In genomic region chr4:10461091-10461849, GRCh38 we compare ENCODE assay signal across 1 cellular context.
TF ChIP-seq lines count a peak whose summit lies in the region.

No MANE protein-coding gene starts in this region.

TF ChIP-seq in K562, 482 proteins besides CTCF, POLR2A, EP300 and RAD21 (continued from another document and continues in another):
- TF ChIP-seq ZNF318 (IDR thresholded peaks at IDR 0.05; ENCODE audit: borderline replicate concordance in 1 of 2, low read depth in 1 of 2) (no peak), RBFOX2 (IDR thresholded peaks at IDR 0.05; ENCODE audit: low read depth, low read length) (peak; percentile 80), ZBTB5 (IDR thresholded peaks at IDR 0.05) (no peak), PYGO2 (tag; IDR thresholded peaks at IDR 0.05) (no peak), NFIC (IDR thresholded peaks at IDR 0.05) (no peak), ETS1 (conservative IDR thresholded peaks at IDR 0.05; ENCODE audit: control insufficient read depth, low read depth, low read length) (no peak), KDM4B (IDR thresholded peaks at IDR 0.05; ENCODE audit: borderline replicate concordance in 2 of 2, low read depth in 1 of 2) (0 out of 4 replicates have a peak, but pooled peaks of 1 of the 2 experiments have one; percentile 24), TAF1 (IDR thresholded peaks at IDR 0.05; ENCODE audit: control insufficient read depth, extremely low read depth, insufficient read depth, low read length, severe bottlenecking) (no peak), FOXJ3 (CRISPR knock-in tag; IDR thresholded peaks at IDR 0.05) (no peak), ZFX (CRISPR knock-in tag; IDR thresholded peaks at IDR 0.05) (peak; percentile 79), SRSF7 (optimal IDR thresholded peaks at IDR 0.05; ENCODE audit: low read depth, low read length) (no peak), MGA (IDR thresholded peaks at IDR 0.05) (peak; percentile 89), SMARCA5 (IDR thresholded peaks at IDR 0.05) (peak; percentile 85), KAT7 (CRISPR knock-in tag; IDR thresholded peaks at IDR 0.05; ENCODE audit: borderline replicate concordance) (no peak; the same call in 1 of the 2 replicates), CREB3 (tag; conservative IDR thresholded peaks at IDR 0.05; ENCODE audit: low read depth) (no peak), CREBBP (IDR thresholded peaks at IDR 0.05; ENCODE audit: low read depth, low read length) (no peak), CBFB (CRISPR knock-in tag; IDR thresholded peaks at IDR 0.05) (0 out of 2 replicates have a peak, but pooled peaks have one; percentile 33), POLR2AphosphoS5 (IDR thresholded peaks at IDR 0.05; ENCODE audit: control insufficient read depth, insufficient read depth, low read depth, low read length) (no peak; the same call in 1 of the 2 replicates), SMC3 (conservative IDR thresholded peaks at IDR 0.05; ENCODE audit: insufficient read depth, low read depth, low read length) (peak; percentile 41; the same call in 1 of the 2 replicates), ZNF280A (IDR thresholded peaks at IDR 0.05; ENCODE audit: low read depth, partially characterized antibody) (no peak)
